Comparison of ENCODE assay signal across 8 cellular contexts in the genomic region with DNA sequence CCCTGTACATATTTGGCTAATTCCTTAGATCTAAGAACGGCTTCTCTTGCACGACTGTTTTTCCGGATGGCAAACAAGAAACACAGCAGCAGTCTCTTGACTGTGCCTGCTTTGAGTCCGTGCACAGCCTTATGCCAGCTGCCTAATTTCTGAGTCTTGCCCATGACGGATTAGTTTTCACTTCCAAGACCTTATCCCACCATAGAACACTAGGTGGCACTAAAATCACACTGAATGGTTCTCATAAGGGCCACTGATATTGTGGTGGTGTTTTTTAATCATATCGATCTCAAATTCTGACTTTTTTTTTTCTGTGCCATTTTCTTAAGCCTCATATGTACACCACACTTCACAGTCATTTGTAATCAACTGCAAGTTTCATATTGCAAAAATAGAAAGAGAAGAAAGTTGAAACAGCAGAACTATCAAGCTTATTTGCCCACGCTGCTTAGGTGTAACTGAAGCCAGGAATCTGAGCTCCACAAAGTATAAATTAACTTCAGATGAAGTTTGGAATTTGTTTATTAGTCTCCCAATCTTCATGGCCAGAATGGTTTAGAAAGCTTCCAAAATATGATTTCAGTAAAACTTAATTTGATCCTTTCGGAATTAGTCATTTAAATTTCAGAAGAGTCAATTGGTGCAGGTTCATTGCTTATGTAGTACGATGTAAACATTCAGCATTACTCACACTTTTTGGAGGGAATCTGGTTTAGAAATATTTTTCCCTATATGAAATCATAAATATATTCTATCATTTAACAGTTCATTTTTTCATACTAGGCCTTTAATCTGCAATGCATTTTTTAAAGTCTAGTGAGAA. TPM values are rescaled to one million over a fixed set of nuclear protein-coding genes. Genes with fewer than 3 reads are reported as not detected.
DNase-seq lines count a peak whose midpoint lies in the region; ATAC-seq and TF ChIP-seq lines count a peak whose summit lies in the region.

No MANE protein-coding gene starts in this region.

- ATAC-seq in GM18858 (IDR thresholded peaks at IDR 0.05; ENCODE audit: unreplicated experiment), result peak; percentile 93
- peak; percentile 79 for ATAC-seq in HG02970 (IDR thresholded peaks at IDR 0.05; ENCODE audit: low FRiP score, unreplicated experiment)
- ATAC-seq in foreskin keratinocyte, result peak; percentile 91
- ATAC-seq in omental fat pad (ENCODE audit: low FRiP score), result peak; percentile 73

- no peaks in the 10 kb centered on the region for H3K4me1 ChIP-seq in foreskin keratinocyte

- H3K27ac ChIP-seq in VCaP, result no peak overlapping the region
- H3K27ac ChIP-seq in foreskin keratinocyte, result no peak overlapping the region

- peaks cover 18% of the 10 kb centered on the region for H3K27me3 ChIP-seq in foreskin keratinocyte

- peak; percentile 86 for TF ChIP-seq CTCF in VCaP (conservative IDR thresholded peaks at IDR 0.05)
- TF ChIP-seq CTCF in foreskin keratinocyte (conservative IDR thresholded peaks at IDR 0.05), result peak; percentile 87
- peak in 2 of 3 donors; percentile 10 for TF ChIP-seq CTCF in omental fat pad (IDR thresholded peaks at IDR 0.05)

- DNase-seq in D341Med (ENCODE audit: low spot score), result peak; percentile 55
- peak; percentile 9 for DNase-seq in NCI-H1417 treated with DMSO at 0.1 percent for 48 hours (lab: John Stamatoyannopoulos, UW)
- DNase-seq in foreskin keratinocyte, result peak in 1 of 2 donors; percentile 56
- DNase-seq in omental fat pad (ENCODE audit: low spot score), result no peak
- no peak for DNase-seq in ureter (ENCODE audit: low spot score)

RNA-seq across cellular contexts. Expression of gene SCN7A, which starts 45.5 kb away (rescaled TPM):
- total RNA-seq in foreskin keratinocyte, result 0.07 TPM in 1 of 2 replicates, not detected in the other
- polyA plus RNA-seq in foreskin keratinocyte, result 0.01 and 0.02 TPM in 2 replicates
- 10 to 100 TPM in 2 of 4 donors, 1 to 10 TPM in 2; 1.3 to 19.9 (median 7.9) TPM for total RNA-seq in omental fat pad
- total RNA-seq in ureter, result 5.0 TPM

Comparison
In these comparisons a context has a peak if more than half of its experiments do, and no peak if none do; other contexts are left out.
1. DNase-seq: peak in D341Med (single experiment) and NCI-H1417 treated with DMSO at 0.1 percent for 48 hours (single experiment); none in omental fat pad (single experiment) and ureter (single experiment).
2. CTCF ChIP-seq: peak in every context shown above with its lines; median percentile 87 in foreskin keratinocyte; 86 in VCaP; 10 in omental fat pad.
3. Peak in every context shown above with its lines, with median percentiles within 50 percentile points of each other: ATAC-seq.